8 cellular contexts compared by ENCODE assay signal in the genomic region with DNA sequence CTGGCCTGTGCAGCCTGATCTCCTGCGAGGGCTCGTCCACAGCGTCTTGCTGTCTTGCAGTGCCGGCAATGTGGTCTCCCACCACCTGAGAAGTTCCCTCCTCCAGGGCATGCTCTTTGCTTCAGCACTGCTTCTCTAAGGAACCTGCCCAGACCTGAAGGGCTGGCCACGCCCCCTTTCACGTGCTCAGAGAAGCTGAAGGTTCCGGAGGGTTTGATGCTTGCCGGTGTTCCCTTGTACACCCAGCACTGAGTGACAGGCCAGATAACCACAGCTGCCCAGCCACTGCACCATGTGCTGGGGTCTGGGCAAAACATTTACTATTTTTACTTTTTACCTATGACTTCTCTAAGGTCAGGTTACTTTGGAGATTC. TPM values are rescaled to one million over a fixed set of nuclear protein-coding genes. Genes with fewer than 3 reads are reported as not detected.
DNase-seq lines count a peak whose midpoint lies in the region; ATAC-seq, FAIRE-seq and TF ChIP-seq lines count a peak whose summit lies in the region.

No MANE protein-coding gene starts in this region.

- intact Hi-C loops in PC-3 (cut with micrococcal nuclease) (loop anchor here (10.0 kb wide), 1 partner anchor 85 kb away; no protein-coding TSS in a partner anchor), kidney (cut with DNase I) (no loop called here)

- H3K36me3 ChIP-seq in PC-3 (ENCODE audit: low read depth, low read length) (peaks cover 17% of the 10 kb centered on the region), kidney (ENCODE audit: control insufficient read depth in 1 of 2, insufficient read depth in 2 of 2, low read length in 2 of 2) (peaks cover 10 to 13% of the 10 kb centered on the region in 2 donors)

- H3K4me3 ChIP-seq in GM12865 (ENCODE audit: low read depth, low read length) = no peak overlapping the region
- no peak overlapping the region for H3K4me3 ChIP-seq in PC-3 (ENCODE audit: low read length)
- no peak overlapping the region for H3K4me3 ChIP-seq in kidney (ENCODE audit: low read length in 2 of 2)

- POLR2A ChIA-PET in PC-3 (lab: Charles Lee; ENCODE audit: unreplicated experiment) = no interaction called here

- H3K27ac ChIP-seq in PC-3 (ENCODE audit: low read length) = no peak overlapping the region
- no peak overlapping the region for H3K27ac ChIP-seq in kidney (ENCODE audit: low read depth in 2 of 2, low read length in 2 of 2)

- no TSS peak for BruUV-seq in PC-3 (replicated peaks; lab: Mats Ljungman, UMichigan)

- H3K9me2 ChIP-seq in PC-3 (replicated peaks; ENCODE audit: low read length) = no peaks in the 10 kb centered on the region

- CTCF ChIA-PET in PC-3 (lab: Charles Lee) = no interaction called here

- H4K20me1 ChIP-seq in PC-3 (ENCODE audit: low read length) = 0 out of 2 replicates have a peak, but pooled peaks cover 8% of the 10 kb centered on the region

- ATAC-seq in PC-3 = peak; percentile 4; the same call in 1 of the 2 replicates
- no peak for ATAC-seq in GM21825 (IDR thresholded peaks at IDR 0.05; ENCODE audit: unreplicated experiment)

- H3K9me3 ChIP-seq in PC-3 (ENCODE audit: low read length) (no peaks in the 10 kb centered on the region), kidney (ENCODE audit: control insufficient read depth in 1 of 2, low read length in 2 of 2) (no peaks in the 10 kb centered on the region)

- H3F3A ChIP-seq in PC-3 (ENCODE audit: low read length, unreplicated experiment) = peaks cover 9% of the 10 kb centered on the region

- peaks cover 14% of the 10 kb centered on the region for H3K4me1 ChIP-seq in PC-3 (ENCODE audit: insufficient read depth, low read length)
- peaks cover 0 to 2% of the 10 kb centered on the region in 2 donors for H3K4me1 ChIP-seq in kidney (ENCODE audit: control insufficient read depth in 1 of 2, insufficient read depth in 1 of 2, low read depth in 1 of 2, low read length in 2 of 2)

- FAIRE-seq in kidney (lab: Jason Lieb, UNC) = no peak

- H3K4me2 ChIP-seq in PC-3 (ENCODE audit: low read length) = peak overlapping the region; percentile 84

- H2AFZ ChIP-seq in PC-3 (ENCODE audit: low read length) = 0 out of 2 replicates have a peak overlapping the region, but pooled peaks have one; percentile 27

- peaks cover 32% of the 10 kb centered on the region for H3K79me2 ChIP-seq in PC-3 (ENCODE audit: low read length)

- DNase-seq in GM12865 (ENCODE audit: low read depth) = peak; percentile 60
- DNase-seq in PC-3 = peak; percentile 57
- DNase-seq in activated gamma-delta T cell treated with anti-CD3 and anti-CD28 coated beads, Interleukin-2, amount 50 U/mL, for 16 hours (ENCODE audit: low read depth) = peak; percentile 41
- DNase-seq in kidney = peak; percentile 86
- DNase-seq in stimulated activated CD8-positive, alpha-beta memory T cell treated with anti-CD3 and anti-CD28 coated beads, Interleukin-15, amount 100 ng/mL, for 4 hours (ENCODE audit: low read depth in 2 of 2) = peak; percentile 24 to 43
- DNase-seq in NCI-H774 (lab: John Stamatoyannopoulos, UW) = no peak
- DNase-seq in OCI-M2 (lab: John Stamatoyannopoulos, UW; ENCODE audit: unreplicated experiment) = no peak

- no peaks in the 10 kb centered on the region for H3K27me3 ChIP-seq in PC-3 (ENCODE audit: low read length)

- TF ChIP-seq CTCF in GM12865 (IDR thresholded peaks at IDR 0.05; ENCODE audit: insufficient read depth, low read depth, low read length, missing control alignments) (no peak), PC-3 (conservative IDR thresholded peaks at IDR 0.05; ENCODE audit: low read depth, low read length) (no peak), kidney (IDR thresholded peaks at IDR 0.05; ENCODE audit: borderline replicate concordance, extremely low read depth, insufficient read depth) (no peak)

- no peak overlapping the region for H3K9ac ChIP-seq in PC-3 (ENCODE audit: low read length)
- H3K9ac ChIP-seq in kidney (ENCODE audit: low read length in 2 of 2) = no peak overlapping the region

RNA-seq across cellular contexts. Expression of gene POLR2D, which starts 1.7 kb away (rescaled TPM):
- 23.6 and 25.3 TPM in 2 replicates for total RNA-seq in PC-3 (2014; rRNA removed)
- 21.5 TPM for total RNA-seq in kidney
- polyA plus RNA-seq in kidney (ENCODE audit: insufficient read depth, low read depth, low replicate concordance) = 7.9 TPM

RNA-seq across cellular contexts. Expression of gene AMMECR1L, which starts 26.1 kb away (rescaled TPM):
- total RNA-seq in PC-3 (2014; rRNA removed) = 10.9 and 14.6 TPM in 2 replicates
- total RNA-seq in kidney = 16.4 TPM
- polyA plus RNA-seq in kidney (ENCODE audit: insufficient read depth, low read depth, low replicate concordance) = 6.3 TPM

RNA-seq across cellular contexts. Expression of gene WDR33, which starts 48.7 kb away (rescaled TPM):
- total RNA-seq in PC-3 (2014; rRNA removed) (31.4 and 31.7 TPM in 2 replicates), kidney (60.2 TPM)
- 19.8 TPM for polyA plus RNA-seq in kidney (ENCODE audit: insufficient read depth, low read depth, low replicate concordance)

Comparison
In these comparisons a context has a peak if more than half of its experiments do, and no peak if none do; other contexts are left out.
1. DNase-seq: peak in GM12865 (single experiment), PC-3 (single experiment), activated gamma-delta T cell treated with anti-CD3 and anti-CD28 coated beads, Interleukin-2, amount 50 U/mL, for 16 hours (single experiment), kidney (single experiment) and stimulated activated CD8-positive, alpha-beta memory T cell treated with anti-CD3 and anti-CD28 coated beads, Interleukin-15, amount 100 ng/mL, for 4 hours (2 of 2); none in NCI-H774 (single experiment) and OCI-M2 (single experiment).